ENCODE assay signal across 10 cellular contexts in genomic region chr10:104622598-104623209, GRCh38. TPM values are rescaled to one million over a fixed set of nuclear protein-coding genes. Genes with fewer than 3 reads are reported as not detected.
DNase-seq lines count a peak whose midpoint lies in the region; ATAC-seq and TF ChIP-seq lines count a peak whose summit lies in the region.
"Had no signal": no experiment of that assay in that cellular context is flagged by ENCODE, and none has a peak within 500 bp of the region (broad histone marks: within the 10 kb centered on the region; RNA-seq: fewer than 3 reads in every experiment).

No MANE protein-coding gene starts in this region.

- H2AK9ac ChIP-seq in IMR-90 (replicated peaks; ENCODE audit: low read depth, low read length, poor library complexity) = no peak overlapping the region

- H3K9me3 ChIP-seq in IMR-90 (ENCODE audit: control insufficient read depth, insufficient read depth, low read length) (no peaks in the 10 kb centered on the region), neural cell (ENCODE audit: low read length) (no peaks in the 10 kb centered on the region), suprapubic skin (peaks cover 3% of the 10 kb centered on the region)

- dilution Hi-C loops in IMR-90 (cut with HindIII; ENCODE audit: low sequenced_read_pairs, unreplicated experiment) = no loop called here

- no peak overlapping the region for H2BK15ac ChIP-seq in IMR-90 (ENCODE audit: low read depth, low read length)

- H3F3A ChIP-seq in neural cell (ENCODE audit: insufficient read depth, low read length, poor library complexity, severe bottlenecking) = no peaks in the 10 kb centered on the region

- H2AFZ ChIP-seq in IMR-90 (replicated peaks; ENCODE audit: low read length, poor library complexity) (no peak overlapping the region), neural cell (ENCODE audit: low read depth, low read length) (no peak overlapping the region)

- H3K36me3 ChIP-seq in IMR-90 (ENCODE audit: control insufficient read depth, insufficient read depth, low read length) (no peaks in the 10 kb centered on the region), neural cell (ENCODE audit: insufficient read depth, low read length) (no peaks in the 10 kb centered on the region), suprapubic skin (no peaks in the 10 kb centered on the region)

- WGBS in IMR-90 (ENCODE audit: extremely low coverage in 2 of 2, insufficient read length in 1 of 2), 2 experiments = no CpG with 5 or more reads among the region's 4 CpGs
- 29% methylated on average over 4 of the region's 4 CpGs for WGBS in suprapubic skin

- no peaks in the 10 kb centered on the region for H3K4me1 ChIP-seq in IMR-90 (ENCODE audit: control insufficient read depth, insufficient read depth, low read length)
- H3K4me1 ChIP-seq in suprapubic skin = no peaks in the 10 kb centered on the region

- TF ChIP-seq POLR2A in IMR-90 (IDR thresholded peaks at IDR 0.05; ENCODE audit: low read depth, low read length) (no peak), suprapubic skin (IDR thresholded peaks at IDR 0.05) (no peak)

- no peak overlapping the region for H3K56ac ChIP-seq in IMR-90 (ENCODE audit: extremely low read depth, insufficient read depth, low read length)

- no peaks in the 10 kb centered on the region for H4K20me1 ChIP-seq in IMR-90 (ENCODE audit: insufficient read depth, low read length)
- no peaks in the 10 kb centered on the region for H4K20me1 ChIP-seq in neural cell (ENCODE audit: insufficient read depth)

- no peak overlapping the region for H4K5ac ChIP-seq in IMR-90 (ENCODE audit: low read depth, low read length)

- H3K9me1 ChIP-seq in IMR-90 (ENCODE audit: insufficient read depth, low read length) = no peaks in the 10 kb centered on the region

- H3K79me1 ChIP-seq in IMR-90 (ENCODE audit: low read depth in 1 of 2, low read length in 2 of 2) = no peaks in the 10 kb centered on the region

- intact Hi-C loops in IMR-90 (cut with micrococcal nuclease) (no loop called here), posterior cingulate gyrus (cut with DNase I) (no loop called here)

- in situ Hi-C loops in IMR-90 (cut with MboI; ENCODE audit: low sequenced_read_pairs) (no loop called here), astrocyte of the cerebellum (cut with HindIII; ENCODE audit: low sequenced_read_pairs) (no loop called here)

- no peak overlapping the region for H2BK120ac ChIP-seq in IMR-90 (ENCODE audit: low read depth, low read length)

- no peak for ATAC-seq in IMR-90 (ENCODE audit: low read depth)
- ATAC-seq: CD8-positive, alpha-beta T cell had no signal

- no peak overlapping the region for H3K4ac ChIP-seq in IMR-90 (ENCODE audit: low read depth, low read length)

- peak; percentile 34 for TF ChIP-seq RAD21 in IMR-90 (IDR thresholded peaks at IDR 0.05; ENCODE audit: low read length)
- peak; percentile 57 for TF ChIP-seq RAD21 in neural cell (conservative IDR thresholded peaks at IDR 0.05)

- H3K27me3 ChIP-seq in IMR-90 (ENCODE audit: control insufficient read depth, insufficient read depth, low read length) (no peaks in the 10 kb centered on the region), neural cell (ENCODE audit: insufficient read depth, low read depth, low read length) (no peaks in the 10 kb centered on the region), suprapubic skin (peaks cover 16% of the 10 kb centered on the region)

- H3K18ac ChIP-seq in IMR-90 (ENCODE audit: low read depth, low read length) = no peak overlapping the region

- TF ChIP-seq EP300 in neural cell (conservative IDR thresholded peaks at IDR 0.05; ENCODE audit: poor library complexity, severe bottlenecking) (no peak), suprapubic skin (IDR thresholded peaks at IDR 0.05) (no peak)

- peak; percentile 70 for DNase-seq in NCI-H82 (lab: John Stamatoyannopoulos, UW)
- DNase-seq in NCI-H82 treated with DMSO at 0.1 percent for 48 hours (lab: John Stamatoyannopoulos, UW; ENCODE audit: unreplicated experiment) = no peak
- no peak for DNase-seq in IMR-90
- no peak for DNase-seq in astrocyte of the cerebellum (ENCODE audit: low read depth)
- DNase-seq in posterior cingulate gyrus = no peak
- DNase-seq in OCI-M2 (lab: John Stamatoyannopoulos, UW; ENCODE audit: unreplicated experiment) = no peak
- DNase-seq in suprapubic skin (ENCODE audit: low spot score in 2 of 2) = no peak
- DNase-seq: activated CD8-positive, alpha-beta memory T cell treated with anti-CD3 and anti-CD28 coated beads, Interleukin-2, amount 50 U/mL, for 48 hours; CD8-positive, alpha-beta T cell had no signal

- BruUV-seq in IMR-90 (replicated peaks; lab: Mats Ljungman, UMichigan) = no TSS peak

- H3K27ac ChIP-seq in IMR-90 (ENCODE audit: insufficient read depth, low read length) (no peak overlapping the region), neural cell (ENCODE audit: low read length) (no peak overlapping the region), suprapubic skin (no peak overlapping the region)

- H2AK5ac ChIP-seq in IMR-90 (ENCODE audit: low read depth, low read length) = no peak overlapping the region

- no peak overlapping the region for H2BK20ac ChIP-seq in IMR-90 (ENCODE audit: low read depth, low read length)

- no peak overlapping the region for H4K8ac ChIP-seq in IMR-90 (ENCODE audit: low read depth in 2 of 2, low read length in 2 of 2)

- H3K9ac ChIP-seq in IMR-90 (ENCODE audit: low read depth, low read length) = no peak overlapping the region
- H3K9ac ChIP-seq in neural cell (ENCODE audit: low read length) = no peak overlapping the region

- no peak overlapping the region for H3K14ac ChIP-seq in IMR-90 (replicated peaks; ENCODE audit: low read depth, low read length)

- POLR2A ChIA-PET in IMR-90 (lab: Charles Lee; ENCODE audit: unreplicated experiment) = no interaction called here

- no peak; the same call in 1 of the 2 replicates for TF ChIP-seq CTCF in IMR-90 (conservative IDR thresholded peaks at IDR 0.05; ENCODE audit: low read depth, low read length)
- TF ChIP-seq CTCF in astrocyte of the cerebellum (IDR thresholded peaks at IDR 0.05; ENCODE audit: low read depth, low read length, missing control alignments) = peak; percentile 58
- peak; percentile 42 for TF ChIP-seq CTCF in neural cell (IDR thresholded peaks at IDR 0.05; ENCODE audit: poor library complexity, severe bottlenecking)
- TF ChIP-seq CTCF in suprapubic skin (IDR thresholded peaks at IDR 0.05) = peak in 1 of 2 donors; percentile 27

- H3K23ac ChIP-seq in IMR-90 (ENCODE audit: low read depth, low read length) = no peak overlapping the region

- H3K4me2 ChIP-seq in IMR-90 (ENCODE audit: low read depth, low read length) (no peak overlapping the region), neural cell (ENCODE audit: low read length) (no peak overlapping the region)

- H2BK5ac ChIP-seq in IMR-90 (ENCODE audit: low read depth, low read length, poor library complexity, severe bottlenecking) = no peak overlapping the region

- no peaks in the 10 kb centered on the region for H3K79me2 ChIP-seq in neural cell (replicated peaks; ENCODE audit: insufficient read depth, low read length)

- H3K9me2 ChIP-seq in neural cell (ENCODE audit: insufficient read depth, low read length) = no peaks in the 10 kb centered on the region

- H3K4me3 ChIP-seq in IMR-90 (ENCODE audit: insufficient read depth, low read depth, low read length) (no peak overlapping the region), astrocyte of the cerebellum (ENCODE audit: low read depth, low read length) (no peak overlapping the region), neural cell (ENCODE audit: low read length) (no peak overlapping the region), suprapubic skin (no peak overlapping the region)

- CTCF ChIA-PET in IMR-90 (lab: Yijun Ruan, JAX) = no interaction called here

- no peak overlapping the region for H4K91ac ChIP-seq in IMR-90 (ENCODE audit: insufficient read depth, low read depth, low read length)

TF ChIP-seq in IMR-90, 13 proteins besides CTCF, POLR2A, EP300 and RAD21:
- TF ChIP-seq MXI1 (IDR thresholded peaks at IDR 0.05; ENCODE audit: borderline replicate concordance, low read depth, low read length) (no peak), SMC3 (IDR thresholded peaks at IDR 0.05; ENCODE audit: low read depth, low read length) (peak; percentile 24; the same call in 1 of the 2 replicates)
TF ChIP-seq in IMR-90: peak in this region for 1.

TF ChIP-seq in neural cell, 6 proteins besides CTCF, POLR2A, EP300 and RAD21:
- no peak for TF ChIP-seq MXI1 (conservative IDR thresholded peaks at IDR 0.05; ENCODE audit: poor library complexity, severe bottlenecking)
- peak; percentile 64 for TF ChIP-seq SMC3 (conservative IDR thresholded peaks at IDR 0.05; ENCODE audit: poor library complexity)

RNA-seq across cellular contexts. Expression of gene SORCS3, which starts 18.4 kb away (rescaled TPM):
- not detected in 2 replicates for total RNA-seq in IMR-90 (2012; rRNA removed)
- not detected in 2 replicates for polyA plus RNA-seq in IMR-90 (2012; rRNA removed)
- not detected in 2 replicates for polyA plus RNA-seq in IMR-90 (2012; cell fraction: cytosol; rRNA removed)
- not detected in 2 replicates for polyA plus RNA-seq in IMR-90 (2012; cell fraction: nucleus; rRNA removed; ENCODE audit: low replicate concordance)
- polyA plus RNA-seq in neural cell = 9.8 and 14.4 TPM in 2 replicates
- 19.7 and 20.9 TPM in 2 replicates for polyA minus RNA-seq in neural cell
- under 1 TPM; 0.16 to 0.19 (median 0.18) TPM for total RNA-seq in suprapubic skin
